In the genomic region with DNA sequence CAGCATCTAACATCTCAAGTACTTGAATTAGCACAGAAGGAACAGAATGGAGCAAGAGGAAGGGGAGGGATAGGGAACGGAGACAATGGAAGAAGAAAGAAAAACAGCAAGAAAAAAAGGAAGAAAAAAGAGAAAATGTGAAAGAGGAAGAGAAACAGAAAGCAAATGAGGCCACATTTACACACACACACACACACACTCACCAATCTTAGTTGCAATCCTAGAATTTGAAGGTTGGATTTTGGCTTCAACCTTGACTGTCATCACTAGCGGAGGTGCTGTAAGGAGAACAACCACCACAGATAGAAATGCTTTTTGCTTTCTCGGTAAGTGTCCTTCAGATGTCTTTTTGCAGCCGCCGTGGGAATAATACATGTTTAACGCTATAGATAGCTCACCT, we compare ENCODE assay signal across 21 cellular contexts.
"Had no signal": no experiment of that assay in that cellular context is flagged by ENCODE, and none has a peak within 500 bp of the region (broad histone marks: within the 10 kb centered on the region; RNA-seq: fewer than 3 reads in every experiment).

No MANE protein-coding gene starts in this region.

- DNase-seq: activated CD4-positive, alpha-beta T cell treated with anti-CD3 and anti-CD28 coated beads, Interleukin-2, amount 50 U/mL, for 1 hour; activated CD8-positive, alpha-beta memory T cell treated with anti-CD3 and anti-CD28 coated beads, Interleukin-2, amount 50 U/mL, for 4 hours; activated effector memory CD4-positive, alpha-beta T cell treated with Interleukin-2 at 50 U/mL for 16 hours; activated naive CD4-positive, alpha-beta T cell treated with anti-CD3 and anti-CD28 coated beads, Interleukin-2, amount 10 ng/mL, durations not matched to agents 7 days and 5 days; activated naive CD8-positive, alpha-beta T cell treated with anti-CD3 and anti-CD28 coated beads, Interleukin-2, amount 50 U/mL, for 24 hours; activated T-cell treated with anti-CD3 and anti-CD28 coated beads, Interleukin-2, amount 50 U/mL, for 4 hours; anterior cingulate cortex; caudate nucleus; foreskin fibroblast; left cardiac atrium; mesendoderm; natural killer cell; right lobe of liver; small intestine; stimulated activated CD4-positive, alpha-beta T cell treated with anti-CD3 and anti-CD28 coated beads, Interleukin-15, amount 100 ng/mL, for 24 hours; stimulated activated CD4-positive, alpha-beta T cell treated with anti-CD3 and anti-CD28 coated beads, Interleukin-2, amount 100 ng/mL, for 48 hours; T-helper 9 cell; testis had no signal

- H3K4me3 Mint-ChIP-seq: activated naive CD4-positive, alpha-beta T cell treated with anti-CD3 and anti-CD28 coated beads, Interleukin-2, amount 10 ng/mL, durations not matched to agents 7 days and 5 days; activated naive CD8-positive, alpha-beta T cell treated with anti-CD3 and anti-CD28 coated beads, Interleukin-2, amount 50 U/mL, for 24 hours; activated T-cell treated with anti-CD3 and anti-CD28 coated beads, Interleukin-2, amount 50 U/mL, for 4 hours; brain; natural killer cell; type B pancreatic cell had no signal

- H3K27ac Mint-ChIP-seq: activated naive CD4-positive, alpha-beta T cell treated with anti-CD3 and anti-CD28 coated beads, Interleukin-2, amount 10 ng/mL, durations not matched to agents 7 days and 5 days; activated naive CD8-positive, alpha-beta T cell treated with anti-CD3 and anti-CD28 coated beads, Interleukin-2, amount 50 U/mL, for 24 hours; brain; natural killer cell; type B pancreatic cell had no signal

- H3K36me3 Mint-ChIP-seq: activated naive CD4-positive, alpha-beta T cell treated with anti-CD3 and anti-CD28 coated beads, Interleukin-2, amount 10 ng/mL, durations not matched to agents 7 days and 5 days; brain; natural killer cell; type B pancreatic cell had no signal

- H3K9me3 Mint-ChIP-seq: activated naive CD4-positive, alpha-beta T cell treated with anti-CD3 and anti-CD28 coated beads, Interleukin-2, amount 10 ng/mL, durations not matched to agents 7 days and 5 days; activated naive CD8-positive, alpha-beta T cell treated with anti-CD3 and anti-CD28 coated beads, Interleukin-2, amount 50 U/mL, for 24 hours; activated T-cell treated with anti-CD3 and anti-CD28 coated beads, Interleukin-2, amount 50 U/mL, for 4 hours; type B pancreatic cell had no signal

- ATAC-seq: activated CD4-positive, CD25-positive, alpha-beta regulatory T cell treated with anti-CD3 and anti-CD28 coated beads, Interleukin-2, amount 50 U/mL, for 24 hours; activated naive CD8-positive, alpha-beta T cell treated with anti-CD3 and anti-CD28 coated beads, Interleukin-2, amount 50 U/mL, for 24 hours; activated T-cell treated with anti-CD3 and anti-CD28 coated beads, Interleukin-2, amount 50 U/mL, for 4 hours; left cardiac atrium; natural killer cell; right lobe of liver had no signal

- H3K27me3 Mint-ChIP-seq: activated naive CD4-positive, alpha-beta T cell treated with anti-CD3 and anti-CD28 coated beads, Interleukin-2, amount 10 ng/mL, durations not matched to agents 7 days and 5 days; activated naive CD8-positive, alpha-beta T cell treated with anti-CD3 and anti-CD28 coated beads, Interleukin-2, amount 50 U/mL, for 24 hours had no signal

- H3K4me1 Mint-ChIP-seq: activated naive CD4-positive, alpha-beta T cell treated with anti-CD3 and anti-CD28 coated beads, Interleukin-2, amount 10 ng/mL, durations not matched to agents 7 days and 5 days; activated naive CD8-positive, alpha-beta T cell treated with anti-CD3 and anti-CD28 coated beads, Interleukin-2, amount 50 U/mL, for 24 hours; natural killer cell had no signal
